1 cellular context compared by ENCODE assay signal in genomic region chrX:131513159-131513914, GRCh38.
TF ChIP-seq lines count a peak whose summit lies in the region.

No MANE protein-coding gene starts in this region.

TF ChIP-seq in HepG2, 621 proteins besides CTCF, POLR2A, EP300 and RAD21 (continued from another document):
- no peak for TF ChIP-seq ZFP37 (CRISPR knock-in tag; IDR thresholded peaks at IDR 0.05; ENCODE audit: borderline replicate concordance)
- TF ChIP-seq BRCA1 (CRISPR knock-in tag; IDR thresholded peaks at IDR 0.05): no peak
- no peak for TF ChIP-seq CENPX (CRISPR knock-in tag; IDR thresholded peaks at IDR 0.05)
- TF ChIP-seq RAD51 (IDR thresholded peaks at IDR 0.05; ENCODE audit: borderline replicate concordance): no peak
- TF ChIP-seq ZNF20 (CRISPR knock-in tag; IDR thresholded peaks at IDR 0.05): no peak
- TF ChIP-seq HMGXB4 (CRISPR knock-in tag; IDR thresholded peaks at IDR 0.05; ENCODE audit: borderline replicate concordance in 1 of 2, low read depth in 1 of 2): no peak
- no peak for TF ChIP-seq ZNF784 (CRISPR knock-in tag; IDR thresholded peaks at IDR 0.05; ENCODE audit: borderline replicate concordance)
- TF ChIP-seq ZNF530 (CRISPR knock-in tag; IDR thresholded peaks at IDR 0.05; ENCODE audit: low read depth): no peak
- TF ChIP-seq CBX1 (IDR thresholded peaks at IDR 0.05; ENCODE audit: low read depth): no peak
